Comparison of ENCODE assay signal across 24 cellular contexts in the genomic region with DNA sequence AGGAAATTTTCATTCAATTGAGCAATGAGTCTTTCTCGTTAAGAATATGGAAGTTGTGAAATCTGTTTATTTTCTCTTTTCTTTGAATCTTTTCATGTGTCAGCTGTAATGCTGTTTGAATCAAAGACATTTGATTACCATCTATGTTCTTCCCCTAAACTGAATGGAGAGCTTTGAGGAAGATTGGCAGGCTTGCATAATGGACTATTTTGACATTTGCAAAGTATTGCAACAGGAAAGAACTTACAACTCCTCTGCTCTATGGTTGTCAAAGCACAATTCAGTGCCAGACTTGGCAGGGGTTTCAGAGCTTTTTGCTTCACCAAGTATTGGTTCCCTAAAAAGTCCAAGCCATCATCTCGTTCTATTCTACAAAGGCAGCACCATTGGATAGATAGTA.
"Had no signal": no experiment of that assay in that cellular context is flagged by ENCODE, and none has a peak within 500 bp of the region (broad histone marks: within the 10 kb centered on the region; RNA-seq: fewer than 3 reads in every experiment).

No MANE protein-coding gene starts in this region.

- H3K27ac ChIP-seq: brain microvascular endothelial cell, coronary artery, gastrocnemius medialis, neural progenitor cell, thyroid gland had no signal

- H3K36me3 Mint-ChIP-seq: activated naive CD8-positive, alpha-beta T cell treated with anti-CD3 and anti-CD28 coated beads, Interleukin-2, amount 10 ng/mL, durations not matched to agents 7 days and 5 days; memory B cell; naive B cell; neural progenitor cell had no signal

- H3K4me3 ChIP-seq: coronary artery, gastrocnemius medialis, neural progenitor cell, thyroid gland had no signal

- H3K4me3 Mint-ChIP-seq: activated CD4-positive, alpha-beta T cell treated with anti-CD3 and anti-CD28 coated beads, Interleukin-2, amount 10 ng/mL, durations not matched to agents 7 days and 5 days; activated CD8-positive, alpha-beta T cell treated with anti-CD3 and anti-CD28 coated beads, Interleukin-2, amount 10 ng/mL, durations not matched to agents 7 days and 5 days; activated naive CD8-positive, alpha-beta T cell treated with anti-CD3 and anti-CD28 coated beads, Interleukin-2, amount 10 ng/mL, durations not matched to agents 7 days and 5 days; activated T-cell treated with anti-CD3 and anti-CD28 coated beads, Interleukin-2, amount 50 U/mL, for 24 hours; central memory CD8-positive, alpha-beta T cell; memory B cell; naive B cell; neural progenitor cell had no signal

- H3K27me3 ChIP-seq: brain microvascular endothelial cell, gastrocnemius medialis, neural progenitor cell, thyroid gland had no signal

- H3K9ac ChIP-seq: neural progenitor cell had no signal

- H2AFZ ChIP-seq: neural progenitor cell had no signal

- H3K4me1 Mint-ChIP-seq: activated CD4-positive, alpha-beta T cell treated with anti-CD3 and anti-CD28 coated beads, Interleukin-2, amount 10 ng/mL, durations not matched to agents 7 days and 5 days; activated naive CD8-positive, alpha-beta T cell treated with anti-CD3 and anti-CD28 coated beads, Interleukin-2, amount 10 ng/mL, durations not matched to agents 7 days and 5 days; central memory CD8-positive, alpha-beta T cell; memory B cell; naive B cell; neural progenitor cell had no signal

- H3K4me2 ChIP-seq: neural progenitor cell had no signal

- H3K9me3 Mint-ChIP-seq: neural progenitor cell had no signal

- H3K27ac Mint-ChIP-seq: activated CD4-positive, alpha-beta T cell treated with anti-CD3 and anti-CD28 coated beads, Interleukin-2, amount 10 ng/mL, durations not matched to agents 7 days and 5 days; activated CD8-positive, alpha-beta T cell treated with anti-CD3 and anti-CD28 coated beads, Interleukin-2, amount 10 ng/mL, durations not matched to agents 7 days and 5 days; activated naive CD8-positive, alpha-beta T cell treated with anti-CD3 and anti-CD28 coated beads, Interleukin-2, amount 10 ng/mL, durations not matched to agents 7 days and 5 days; activated T-cell treated with anti-CD3 and anti-CD28 coated beads, Interleukin-2, amount 50 U/mL, for 24 hours; activated T-helper 2 cell treated with anti-CD3 and anti-CD28 coated beads, Interferon-gamma antibody, Interleukin-2, Interleukin-4, amounts not matched to agents 10 μg/mL and 5 μg/mL and 100 μg/mL, durations not matched to agents 14 hours and 24 hours and 36 hours; memory B cell; naive B cell; neural progenitor cell; progenitor cell of endocrine pancreas had no signal

- H3K27me3 Mint-ChIP-seq: activated CD4-positive, alpha-beta T cell treated with anti-CD3 and anti-CD28 coated beads, Interleukin-2, amount 10 ng/mL, durations not matched to agents 7 days and 5 days; activated naive CD8-positive, alpha-beta T cell treated with anti-CD3 and anti-CD28 coated beads, Interleukin-2, amount 10 ng/mL, durations not matched to agents 7 days and 5 days; activated T-cell treated with anti-CD3 and anti-CD28 coated beads, Interleukin-2, amount 50 U/mL, for 24 hours; central memory CD8-positive, alpha-beta T cell; memory B cell; naive B cell; progenitor cell of endocrine pancreas had no signal

- H3K4me1 ChIP-seq: gastrocnemius medialis, neural progenitor cell, thyroid gland had no signal

- H3K9me3 ChIP-seq: gastrocnemius medialis, thyroid gland had no signal

- ATAC-seq: activated CD4-positive, CD25-positive, alpha-beta regulatory T cell treated with anti-CD3 and anti-CD28 coated beads, Interleukin-2, amount 50 U/mL, for 24 hours; activated CD8-positive, alpha-beta T cell treated with anti-CD3 and anti-CD28 coated beads, Interleukin-2, amount 10 ng/mL, durations not matched to agents 7 days and 5 days; gastrocnemius medialis; left ventricle myocardium superior had no signal

- DNase-seq: activated CD4-positive, alpha-beta T cell treated with anti-CD3 and anti-CD28 coated beads, Interleukin-2, amount 10 ng/mL, durations not matched to agents 7 days and 5 days; activated CD8-positive, alpha-beta T cell treated with anti-CD3 and anti-CD28 coated beads, Interleukin-2, amount 10 ng/mL, durations not matched to agents 7 days and 5 days; activated naive CD4-positive, alpha-beta T cell treated with Interleukin-2 at 50 U/mL for 16 hours; activated naive CD8-positive, alpha-beta T cell treated with anti-CD3 and anti-CD28 coated beads, Interleukin-2, amount 10 ng/mL, durations not matched to agents 7 days and 5 days; activated T-cell treated with anti-CD3 and anti-CD28 coated beads, Interleukin-2, amount 50 U/mL, for 24 hours; anterior cingulate cortex; brain microvascular endothelial cell; erythroblast; gastrocnemius medialis; head of caudate nucleus; left ventricle myocardium superior; naive B cell; stimulated activated CD4-positive, alpha-beta T cell treated with anti-CD3 and anti-CD28 coated beads, Interleukin-12 subunit alpha, Interleukin-12 subunit beta, amount 100 ng/mL, for 4 hours; stimulated activated CD4-positive, alpha-beta T cell treated with anti-CD3 and anti-CD28 coated beads, Interleukin-1b, Interleukin-23, amount 100 ng/mL, for 48 hours; stimulated activated CD8-positive, alpha-beta memory T cell treated with anti-CD3 and anti-CD28 coated beads, Interleukin-4, amount 100 ng/mL, for 48 hours; stimulated activated naive CD4-positive, alpha-beta T cell treated with Interleukin-2 at 50 U/mL for 16 hours; thyroid gland had no signal

- H3K36me3 ChIP-seq: brain microvascular endothelial cell, gastrocnemius medialis, neural progenitor cell, thyroid gland had no signal
